In genomic region chr6:125693480-125693879, GRCh38 we compare ENCODE assay signal across 25 cellular contexts. TPM values are rescaled to one million over a fixed set of nuclear protein-coding genes. Genes with fewer than 3 reads are reported as not detected.
"Had no signal": no experiment of that assay in that cellular context is flagged by ENCODE, and none has a peak within 500 bp of the region (broad histone marks: within the 10 kb centered on the region; RNA-seq: fewer than 3 reads in every experiment).

No MANE protein-coding gene starts in this region.

- H3K4me3 ChIP-seq: coronary artery, dorsolateral prefrontal cortex, esophagus squamous epithelium, gastrocnemius medialis, heart right ventricle, left lung, lower lobe of right lung, mucosa of descending colon had no signal

- H3K4me1 Mint-ChIP-seq: mesothelial cell of epicardium had no signal

- H3K27ac Mint-ChIP-seq: mesothelial cell of epicardium had no signal

- H3K4me1 ChIP-seq: esophagus squamous epithelium, gastrocnemius medialis, heart right ventricle, left lung, lower lobe of right lung had no signal

- H3K4me3 Mint-ChIP-seq: mesothelial cell of epicardium had no signal

- H3K9me3 ChIP-seq: gastrocnemius medialis, lower lobe of right lung, mucosa of descending colon had no signal

- ATAC-seq: esophagus mucosa, gastrocnemius medialis, heart right ventricle, left cardiac atrium, left lung, left ventricle myocardium superior, lower lobe of right lung, mucosa of descending colon had no signal

- H3K27ac ChIP-seq: coronary artery, dorsolateral prefrontal cortex, epithelial cell of prostate, esophagus squamous epithelium, gastrocnemius medialis, heart right ventricle, left lung, lower lobe of right lung had no signal

- H3K27me3 ChIP-seq: dorsolateral prefrontal cortex, gastrocnemius medialis, heart right ventricle, left lung had no signal

- H3K36me3 ChIP-seq: esophagus squamous epithelium, gastrocnemius medialis, heart right ventricle, left lung, lower lobe of right lung had no signal

- DNase-seq: dermis blood vessel endothelial cell; dorsolateral prefrontal cortex; effector CD4-positive, alpha-beta T cell; effector memory CD4-positive, alpha-beta T cell; erythroblast; esophagus squamous epithelium; foreskin fibroblast; foreskin melanocyte; gastrocnemius medialis; glutamatergic neuron; head of caudate nucleus; heart right ventricle; hypothalamus; left cardiac atrium; left lung; left ventricle myocardium superior; lower lobe of right lung; mesenchymal stem cell; mucosa of descending colon had no signal

RNA-seq across cellular contexts. Expression of gene HEY2, which starts 56.0 kb away (rescaled TPM):
- total RNA-seq: dermis blood vessel endothelial cell, lung microvascular endothelial cell had no signal
- polyA plus RNA-seq: keratinocyte had no signal
